In the genomic region with DNA sequence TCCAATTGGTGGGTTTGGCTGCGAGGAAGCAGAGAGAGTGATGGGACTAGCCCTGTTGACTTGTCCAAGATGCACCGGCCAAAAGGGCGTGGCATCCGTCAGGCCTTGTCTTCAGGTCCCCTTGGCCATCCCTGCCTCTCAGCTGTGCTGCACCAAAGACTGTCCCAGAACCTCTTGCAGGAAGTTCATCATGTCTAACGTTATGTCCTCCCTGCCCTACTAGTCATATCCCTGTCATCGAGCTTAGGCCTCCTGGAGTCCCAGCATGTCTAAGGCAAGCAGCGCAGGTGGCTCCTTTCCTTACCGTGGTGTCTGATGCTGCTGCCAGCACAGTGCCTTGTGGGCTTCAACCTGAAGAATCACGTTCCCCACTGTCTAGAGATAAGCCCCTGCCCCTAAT, we compare ENCODE assay signal across 28 cellular contexts.
"Had no signal": no experiment of that assay in that cellular context is flagged by ENCODE, and none has a peak within 500 bp of the region (broad histone marks: within the 10 kb centered on the region; RNA-seq: fewer than 3 reads in every experiment).

No MANE protein-coding gene starts in this region.

- H3K27me3 ChIP-seq: ascending aorta, esophagus squamous epithelium, gastroesophageal sphincter had no signal

- ATAC-seq: activated naive CD4-positive, alpha-beta T cell treated with anti-CD3 and anti-CD28 coated beads, Interleukin-2, amount 50 U/mL, for 72 hours; activated T-cell treated with anti-CD3 and anti-CD28 coated beads, Interleukin-2, amount 50 U/mL, for 72 hours; effector memory CD8-positive, alpha-beta T cell; gastroesophageal sphincter; WTC11 had no signal

- H3K27ac Mint-ChIP-seq: activated CD4-positive, alpha-beta memory T cell treated with anti-CD3 and anti-CD28 coated beads, Interleukin-2, amount 10 ng/mL, durations not matched to agents 7 days and 5 days; activated CD4-positive, alpha-beta T cell treated with anti-CD3 and anti-CD28 coated beads, Interleukin-2, amount 10 ng/mL, durations not matched to agents 7 days and 5 days; activated naive CD4-positive, alpha-beta T cell treated with anti-CD3 and anti-CD28 coated beads, Interleukin-2, amount 10 ng/mL, durations not matched to agents 7 days and 5 days; activated naive CD4-positive, alpha-beta T cell treated with anti-CD3 and anti-CD28 coated beads, Interleukin-2, amount 50 U/mL, for 72 hours; activated naive CD8-positive, alpha-beta T cell treated with anti-CD3 and anti-CD28 coated beads, Interleukin-2, amount 10 ng/mL, durations not matched to agents 7 days and 5 days; activated T-cell treated with anti-CD3 and anti-CD28 coated beads, Interleukin-2, amount 50 U/mL, for 24 hours; activated T-cell treated with anti-CD3 and anti-CD28 coated beads, Interleukin-2, amount 50 U/mL, for 72 hours; brain; effector memory CD8-positive, alpha-beta T cell; WTC11 had no signal

- H3K4me3 Mint-ChIP-seq: activated CD4-positive, alpha-beta memory T cell treated with anti-CD3 and anti-CD28 coated beads, Interleukin-2, amount 10 ng/mL, durations not matched to agents 7 days and 5 days; activated CD4-positive, alpha-beta T cell treated with anti-CD3 and anti-CD28 coated beads, Interleukin-2, amount 10 ng/mL, durations not matched to agents 7 days and 5 days; activated naive CD4-positive, alpha-beta T cell treated with anti-CD3 and anti-CD28 coated beads, Interleukin-2, amount 10 ng/mL, durations not matched to agents 7 days and 5 days; activated naive CD8-positive, alpha-beta T cell treated with anti-CD3 and anti-CD28 coated beads, Interleukin-2, amount 10 ng/mL, durations not matched to agents 7 days and 5 days; activated T-cell treated with anti-CD3 and anti-CD28 coated beads, Interleukin-2, amount 50 U/mL, for 24 hours; activated T-cell treated with anti-CD3 and anti-CD28 coated beads, Interleukin-2, amount 50 U/mL, for 72 hours; brain; effector memory CD8-positive, alpha-beta T cell; WTC11 had no signal

- H3K27ac ChIP-seq: ascending aorta, gastroesophageal sphincter, VCaP had no signal

- H3K4me3 ChIP-seq: ascending aorta, esophagus squamous epithelium, gastroesophageal sphincter had no signal

- H3K9me3 Mint-ChIP-seq: activated CD4-positive, alpha-beta memory T cell treated with anti-CD3 and anti-CD28 coated beads, Interleukin-2, amount 10 ng/mL, durations not matched to agents 7 days and 5 days; activated CD4-positive, alpha-beta T cell treated with anti-CD3 and anti-CD28 coated beads, Interleukin-2, amount 10 ng/mL, durations not matched to agents 7 days and 5 days; activated naive CD4-positive, alpha-beta T cell treated with anti-CD3 and anti-CD28 coated beads, Interleukin-2, amount 10 ng/mL, durations not matched to agents 7 days and 5 days; activated naive CD4-positive, alpha-beta T cell treated with anti-CD3 and anti-CD28 coated beads, Interleukin-2, amount 50 U/mL, for 72 hours; activated naive CD8-positive, alpha-beta T cell treated with anti-CD3 and anti-CD28 coated beads, Interleukin-2, amount 10 ng/mL, durations not matched to agents 7 days and 5 days; activated T-cell treated with anti-CD3 and anti-CD28 coated beads, Interleukin-2, amount 50 U/mL, for 24 hours; activated T-cell treated with anti-CD3 and anti-CD28 coated beads, Interleukin-2, amount 50 U/mL, for 72 hours; effector memory CD8-positive, alpha-beta T cell had no signal

- H3K4me1 ChIP-seq: ascending aorta had no signal

- H3K36me3 Mint-ChIP-seq: activated naive CD4-positive, alpha-beta T cell treated with anti-CD3 and anti-CD28 coated beads, Interleukin-2, amount 10 ng/mL, durations not matched to agents 7 days and 5 days; activated naive CD4-positive, alpha-beta T cell treated with anti-CD3 and anti-CD28 coated beads, Interleukin-2, amount 50 U/mL, for 72 hours; activated naive CD8-positive, alpha-beta T cell treated with anti-CD3 and anti-CD28 coated beads, Interleukin-2, amount 10 ng/mL, durations not matched to agents 7 days and 5 days had no signal

- DNase-seq: activated CD4-positive, alpha-beta memory T cell treated with anti-CD3 and anti-CD28 coated beads, Interleukin-2, amount 10 ng/mL, durations not matched to agents 7 days and 5 days; activated CD4-positive, alpha-beta T cell treated with anti-CD3 and anti-CD28 coated beads for 1 hour; activated CD4-positive, alpha-beta T cell treated with anti-CD3 and anti-CD28 coated beads for 4 hours; activated CD4-positive, alpha-beta T cell treated with anti-CD3 and anti-CD28 coated beads, Interleukin-2, amount 10 ng/mL, durations not matched to agents 7 days and 5 days; activated CD4-positive, alpha-beta T cell treated with anti-CD3 and anti-CD28 coated beads, Interleukin-2, amount 50 U/mL, for 4 hours; activated CD8-positive, alpha-beta memory T cell treated with anti-CD3 and anti-CD28 coated beads, Interleukin-2, amount 50 U/mL, for 48 hours; activated gamma-delta T cell; activated naive CD4-positive, alpha-beta T cell; activated naive CD4-positive, alpha-beta T cell treated with anti-CD3 and anti-CD28 coated beads, Interleukin-2, amount 10 ng/mL, durations not matched to agents 7 days and 5 days; activated naive CD8-positive, alpha-beta T cell treated with anti-CD3 and anti-CD28 coated beads, Interleukin-2, amount 10 ng/mL, durations not matched to agents 7 days and 5 days; activated T-cell treated with anti-CD3 and anti-CD28 coated beads for 4 hours; activated T-cell treated with anti-CD3 and anti-CD28 coated beads, Interleukin-2, amount 50 U/mL, for 24 hours; activated T-cell treated with anti-CD3 and anti-CD28 coated beads, Interleukin-2, amount 50 U/mL, for 72 hours; caudate nucleus; cortex of kidney; dermis blood vessel endothelial cell; effector CD4-positive, alpha-beta T cell; effector memory CD8-positive, alpha-beta T cell; esophagus squamous epithelium; foreskin melanocyte; head of caudate nucleus; T-helper 2 cell had no signal

- H3K9me3 ChIP-seq: ascending aorta, esophagus squamous epithelium, gastroesophageal sphincter had no signal

- H3K27me3 Mint-ChIP-seq: activated T-cell treated with anti-CD3 and anti-CD28 coated beads, Interleukin-2, amount 50 U/mL, for 24 hours; brain had no signal
